Comparison of ENCODE assay signal across 11 cellular contexts in the genomic region with DNA sequence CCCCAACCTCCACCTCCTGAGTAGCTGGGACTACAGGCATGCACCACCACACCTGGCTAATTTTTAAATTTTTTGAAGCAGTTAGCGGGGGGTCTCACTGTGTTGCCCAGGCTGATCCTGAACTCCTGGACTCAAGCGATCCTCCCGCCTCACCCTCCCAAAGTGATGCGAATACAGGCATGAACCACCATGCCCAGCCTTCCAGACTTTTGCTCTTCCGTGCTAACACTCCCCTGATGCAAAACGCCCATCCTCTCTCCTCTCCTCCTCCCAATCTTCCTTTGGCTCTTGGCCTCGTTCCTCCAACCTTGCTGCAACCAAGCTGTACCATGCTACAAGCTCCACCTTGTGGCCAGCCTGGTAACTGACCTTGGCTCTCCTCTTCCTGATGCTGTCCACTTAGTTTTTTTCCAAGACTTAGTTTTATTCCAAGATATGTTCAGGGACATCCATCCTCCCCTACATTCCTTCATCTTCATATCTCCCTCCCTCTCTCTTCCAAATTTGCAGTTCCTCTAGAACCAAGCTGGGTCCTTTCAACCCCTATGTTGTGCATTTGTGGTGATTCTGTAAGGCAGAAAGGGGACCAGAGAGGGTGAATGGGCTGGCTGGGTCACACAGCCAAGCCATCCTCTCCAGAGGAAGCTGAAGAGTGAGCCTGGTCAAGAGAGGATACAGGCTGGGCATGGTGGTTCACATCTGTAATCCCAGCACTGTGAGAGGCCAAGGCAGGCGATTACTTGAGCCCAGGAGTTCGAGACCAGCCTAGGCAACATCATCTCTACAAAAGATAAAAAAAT. TPM values are rescaled to one million over a fixed set of nuclear protein-coding genes. Genes with fewer than 3 reads are reported as not detected.
A peak's percentile ranks its signal among the peaks of the same experiment; 100 is the strongest.
DNase-seq lines count a peak whose midpoint lies in the region; ATAC-seq and TF ChIP-seq lines count a peak whose summit lies in the region.
"Had no signal": no experiment of that assay in that cellular context is flagged by ENCODE, and none has a peak within 500 bp of the region (broad histone marks: within the 10 kb centered on the region; RNA-seq: fewer than 3 reads in every experiment).

No MANE protein-coding gene starts in this region.

- H3K4me1 Mint-ChIP-seq in stimulated activated memory B cell treated with anti-CD40 and anti-IgM and Interleukin-4, amounts not matched to agents 10 μg/mL and 1 μg/mL and 100 μg/mL, for 72 hours: no peaks in the 10 kb centered on the region

- H3K9me3 ChIP-seq in A673 (ENCODE audit: low read depth, low read length, poor library complexity, severe bottlenecking): peaks cover 12% of the 10 kb centered on the region
- peaks cover 8% of the 10 kb centered on the region for H3K9me3 ChIP-seq in RWPE2 (ENCODE audit: severe bottlenecking)
- H3K9me3 ChIP-seq: pancreas had no signal

- CTCF ChIA-PET in A673 (lab: Charles Lee): interaction anchor here (0.9 kb wide), 1 partner anchor 11 kb away, joined by 3 read pairs; no protein-coding TSS in a partner anchor

- TF ChIP-seq CTCF in A673 (conservative IDR thresholded peaks at IDR 0.05; ENCODE audit: low read depth, low read length) (peak; percentile 68), RWPE2 (IDR thresholded peaks at IDR 0.05; ENCODE audit: poor library complexity, severe bottlenecking) (peak; percentile 28), foreskin keratinocyte (conservative IDR thresholded peaks at IDR 0.05) (peak; percentile 65)

- peak; percentile 48 for DNase-seq in A673 (ENCODE audit: low spot score)
- peak; percentile 45 for DNase-seq in Daoy (ENCODE audit: low read depth)
- DNase-seq in RWPE2 (ENCODE audit: low spot score): no peak
- DNase-seq in foreskin keratinocyte: no peak
- no peak for DNase-seq in midbrain (lab: John Stamatoyannopoulos, UW)
- DNase-seq in DMS153 (lab: John Stamatoyannopoulos, UW): no peak
- DNase-seq: NCI-H1930, pancreas, substantia nigra had no signal

- peaks cover 14% of the 10 kb centered on the region for H3K36me3 Mint-ChIP-seq in stimulated activated memory B cell treated with anti-CD40 and anti-IgM and Interleukin-4, amounts not matched to agents 10 μg/mL and 1 μg/mL and 100 μg/mL, for 72 hours

- intact Hi-C loops in A673 (cut with micrococcal nuclease; ENCODE audit: unreplicated experiment): no loop called here

- H3K27me3 ChIP-seq in A673 (replicated peaks; ENCODE audit: insufficient read depth, low read depth, low read length, poor library complexity) (no peaks in the 10 kb centered on the region), RWPE2 (ENCODE audit: insufficient read depth, poor library complexity, severe bottlenecking) (no peaks in the 10 kb centered on the region), foreskin keratinocyte (no peaks in the 10 kb centered on the region)
- H3K27me3 ChIP-seq: pancreas had no signal

- peaks cover 13% of the 10 kb centered on the region for H3K9me3 Mint-ChIP-seq in stimulated activated memory B cell treated with anti-CD40 and anti-IgM and Interleukin-4, amounts not matched to agents 10 μg/mL and 1 μg/mL and 100 μg/mL, for 72 hours

- ATAC-seq in RWPE2 (ENCODE audit: low read depth) (no peak), foreskin keratinocyte (no peak), GM18858 (IDR thresholded peaks at IDR 0.05; ENCODE audit: unreplicated experiment) (no peak)
- ATAC-seq in stimulated activated memory B cell treated with anti-CD40 and anti-IgM and Interleukin-4, amounts not matched to agents 10 μg/mL and 1 μg/mL and 100 μg/mL, for 72 hours: no peak
- ATAC-seq: pancreas had no signal

- H3K4me3 ChIP-seq in A673 (ENCODE audit: low read depth, low read length, poor library complexity, severe bottlenecking) (no peak overlapping the region), RWPE2 (ENCODE audit: severe bottlenecking) (no peak overlapping the region)
- H3K4me3 ChIP-seq: pancreas had no signal

- no peak overlapping the region for H3K27ac ChIP-seq in A673 (ENCODE audit: low read depth, low read length, poor library complexity, severe bottlenecking)
- H3K27ac ChIP-seq in RWPE2 (ENCODE audit: poor library complexity, severe bottlenecking): no peak overlapping the region
- no peak overlapping the region for H3K27ac ChIP-seq in foreskin keratinocyte
- H3K27ac ChIP-seq: pancreas had no signal

- H3K27ac Mint-ChIP-seq in stimulated activated memory B cell treated with anti-CD40 and anti-IgM and Interleukin-4, amounts not matched to agents 10 μg/mL and 1 μg/mL and 100 μg/mL, for 72 hours: no peak overlapping the region

- H3K4me3 Mint-ChIP-seq in stimulated activated memory B cell treated with anti-CD40 and anti-IgM and Interleukin-4, amounts not matched to agents 10 μg/mL and 1 μg/mL and 100 μg/mL, for 72 hours: no peak overlapping the region

- H3K4me1 ChIP-seq in A673 (ENCODE audit: insufficient read depth, low read length, poor library complexity, severe bottlenecking) (peaks cover 15% of the 10 kb centered on the region), RWPE2 (ENCODE audit: insufficient read depth, poor library complexity, severe bottlenecking) (peaks cover 8% of the 10 kb centered on the region), foreskin keratinocyte (peaks cover 9% of the 10 kb centered on the region)
- H3K4me1 ChIP-seq: pancreas had no signal

- POLR2A ChIA-PET in A673 (lab: Charles Lee; ENCODE audit: low non-redundant PET): no interaction called here

- no TSS peak for BruUV-seq in A673 (replicated peaks; lab: Mats Ljungman, UMichigan)

- peaks cover 35% of the 10 kb centered on the region for H3K27me3 Mint-ChIP-seq in stimulated activated memory B cell treated with anti-CD40 and anti-IgM and Interleukin-4, amounts not matched to agents 10 μg/mL and 1 μg/mL and 100 μg/mL, for 72 hours

- H3K36me3 ChIP-seq in A673 (ENCODE audit: insufficient read depth, low read length, poor library complexity, severe bottlenecking): no peaks in the 10 kb centered on the region
- no peaks in the 10 kb centered on the region for H3K36me3 ChIP-seq in RWPE2 (ENCODE audit: low read depth)
- H3K36me3 ChIP-seq: pancreas had no signal

RNA-seq across cellular contexts. Expression of a gene that starts 32.8 kb away (rescaled TPM):
- total RNA-seq in A673 (2021) (0.34 and 0.90 TPM in 2 replicates), foreskin keratinocyte (0.46 and 1.1 TPM in 2 replicates)
- total RNA-seq in Daoy (2014; rRNA removed; shearing (Covaris generic)): 0.12 and 0.40 TPM in 2 replicates
- 1.0 and 1.1 TPM in 2 replicates for polyA plus RNA-seq in foreskin keratinocyte

Comparison
In these comparisons a context has a peak if more than half of its experiments do, and no peak if none do; other contexts are left out.
1. DNase-seq: peak in A673 (single experiment) and Daoy (single experiment); none in RWPE2 (single experiment), foreskin keratinocyte (0 of 2), midbrain (single experiment) and DMS153 (single experiment).
2. Peak in every context shown above with its lines, with median percentiles within 50 percentile points of each other: CTCF ChIP-seq.